Comparison of ENCODE assay signal across 8 cellular contexts in genomic region chr3:186109897-186110803, GRCh38. TPM values are rescaled to one million over a fixed set of nuclear protein-coding genes. Genes with fewer than 3 reads are reported as not detected.
DNase-seq lines count a peak whose midpoint lies in the region; ATAC-seq and TF ChIP-seq lines count a peak whose summit lies in the region.

No MANE protein-coding gene starts in this region.

- BruUV-seq in PC-9 (replicated peaks; lab: Mats Ljungman, UMichigan), result no TSS peak

- CTCF ChIA-PET in PC-9 (lab: Charles Lee), result no interaction called here

- H3K4me3 ChIP-seq in PC-9 (peak overlapping the region; percentile 70), ectodermal cell (ENCODE audit: insufficient read depth, low read depth, low read length) (peak overlapping the region; percentile 24), muscle layer of colon (ENCODE audit: low read depth in 1 of 2, low read length in 2 of 2) (peak overlapping the region; percentile 24 to 95)

- ATAC-seq in GM19351 (IDR thresholded peaks at IDR 0.05; ENCODE audit: unreplicated experiment) (no peak), HG03432 (IDR thresholded peaks at IDR 0.05; ENCODE audit: unreplicated experiment) (no peak)

- no peak for TF ChIP-seq CTCF in PC-9 (conservative IDR thresholded peaks at IDR 0.05)

- POLR2A ChIA-PET in PC-9 (lab: Charles Lee; ENCODE audit: unreplicated experiment), result interaction anchor here (0.6 to 0.7 kb wide), 3 partner anchors 12 to 48 kb away, joined by 3 to 12 read pairs (median 6); no protein-coding TSS in a partner anchor

- H3K79me2 ChIP-seq in PC-9 (ENCODE audit: low read depth), result peaks cover 36% of the 10 kb centered on the region

- peak overlapping the region; percentile 90 for H3K4me2 ChIP-seq in PC-9

- H3F3A ChIP-seq in PC-9 (ENCODE audit: insufficient read depth, low read depth), result peaks cover 22% of the 10 kb centered on the region

- H3K4me1 ChIP-seq in PC-9 (replicated peaks; ENCODE audit: insufficient read depth), result peaks cover 30% of the 10 kb centered on the region
- peaks cover 21% of the 10 kb centered on the region for H3K4me1 ChIP-seq in ectodermal cell (ENCODE audit: control insufficient read depth, insufficient read depth, low read length)
- peaks cover 25% of the 10 kb centered on the region for H3K4me1 ChIP-seq in muscle layer of colon (ENCODE audit: insufficient read depth, low read length)

- WGBS in ectodermal cell, 2 experiments, result 5% methylated on average over 35 of the region's 35 CpGs

- intact Hi-C loops in PC-9 (cut with micrococcal nuclease; ENCODE audit: unreplicated experiment), result loop anchor here (1.0 to 10.0 kb wide), 7 partner anchors 112 to 672 kb away; partner anchors contain the start of genes DNAJB11 and EIF4A2

- peaks cover 4% of the 10 kb centered on the region; the same call in 1 of the 2 replicates for H3K36me3 ChIP-seq in PC-9 (ENCODE audit: low read depth)
- H3K36me3 ChIP-seq in ectodermal cell (ENCODE audit: control insufficient read depth, insufficient read depth, low read length), result no peaks in the 10 kb centered on the region
- no peaks in the 10 kb centered on the region for H3K36me3 ChIP-seq in muscle layer of colon (ENCODE audit: insufficient read depth, low read length)

- DNase-seq in NCI-H526 (lab: John Stamatoyannopoulos, UW) (peak; percentile 8 to 16), NCI-H526 treated with DMSO at 0.1 percent for 48 hours (lab: John Stamatoyannopoulos, UW) (no peak), PC-9 (peak; percentile 40 to 53), MV-4-11 (lab: John Stamatoyannopoulos, UW) (no peak)

- H4K20me1 ChIP-seq in PC-9 (ENCODE audit: insufficient read depth), result no peaks in the 10 kb centered on the region

- H3K27ac ChIP-seq in PC-9 (peak overlapping the region; percentile 53), ectodermal cell (ENCODE audit: insufficient read depth, low read depth, low read length, poor library complexity, severe bottlenecking) (no peak overlapping the region), muscle layer of colon (ENCODE audit: low read depth, low read length) (peak overlapping the region; percentile 64)

- peak overlapping the region; percentile 83 for H3K9ac ChIP-seq in muscle layer of colon (ENCODE audit: low read length)

- no peaks in the 10 kb centered on the region for H3K9me2 ChIP-seq in PC-9 (ENCODE audit: insufficient read depth)

- H3K27me3 ChIP-seq in PC-9 (ENCODE audit: insufficient read depth, low read depth) (no peaks in the 10 kb centered on the region), ectodermal cell (ENCODE audit: control insufficient read depth, insufficient read depth, low read length, poor library complexity, severe bottlenecking) (peaks cover 96% of the 10 kb centered on the region), muscle layer of colon (ENCODE audit: control insufficient read depth in 1 of 2, insufficient read depth in 2 of 2, low read length in 2 of 2) (peaks cover 12 to 54% of the 10 kb centered on the region in 2 donors)

- H3K9me3 ChIP-seq in PC-9 (ENCODE audit: insufficient read depth, low read depth) (no peaks in the 10 kb centered on the region), ectodermal cell (ENCODE audit: control insufficient read depth, low read length) (no peaks in the 10 kb centered on the region), muscle layer of colon (ENCODE audit: low read length) (no peaks in the 10 kb centered on the region)

- peak overlapping the region; percentile 88 for H2AFZ ChIP-seq in PC-9

RNA-seq across cellular contexts. Expression of gene ETV5, which starts 1.3 kb away (rescaled TPM):
- total RNA-seq in PC-9 (2021), result 39.3 and 65.7 TPM in 2 replicates
- polyA plus RNA-seq in ectodermal cell (2013, experiment 1 of 4), result 3.7 TPM
- polyA plus RNA-seq in ectodermal cell (2013, experiment 2 of 4), result 3.6 TPM
- polyA plus RNA-seq in ectodermal cell (2013, experiment 3 of 4), result 3.1 TPM
- polyA plus RNA-seq in ectodermal cell (2013, experiment 4 of 4), result 3.0 TPM

Comparison
In these comparisons a context has a peak if more than half of its experiments do, and no peak if none do; other contexts are left out.
1. DNase-seq: peak in NCI-H526 (2 of 2) and PC-9 (2 of 2); none in NCI-H526 treated with DMSO at 0.1 percent for 48 hours (single experiment) and MV-4-11 (single experiment).
2. Peak in every context shown above with its lines, with median percentiles within 50 percentile points of each other: H3K4me3 ChIP-seq.